16 cellular contexts compared by ENCODE assay signal in the genomic region with DNA sequence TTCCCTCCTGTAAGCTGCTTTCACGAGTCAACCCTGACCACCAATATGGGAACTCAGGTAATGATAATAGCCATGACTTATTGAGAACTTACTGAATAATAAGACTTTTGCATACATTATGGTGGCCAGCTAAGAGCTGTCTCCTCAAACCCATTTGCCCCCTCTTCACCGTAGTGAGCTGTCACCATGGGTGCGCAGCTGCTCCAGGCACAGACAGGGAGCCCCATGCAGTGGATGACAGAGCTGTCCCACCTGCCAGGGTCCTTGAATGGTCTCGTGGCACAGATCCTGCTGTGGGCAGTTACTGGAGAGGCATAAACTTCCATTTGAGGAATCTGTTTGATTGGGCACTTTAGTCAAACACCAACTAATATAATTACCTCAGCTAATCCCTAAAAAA. TPM values are rescaled to one million over a fixed set of nuclear protein-coding genes. Genes with fewer than 3 reads are reported as not detected.
DNase-seq lines count a peak whose midpoint lies in the region; ATAC-seq and TF ChIP-seq lines count a peak whose summit lies in the region.
"Had no signal": no experiment of that assay in that cellular context is flagged by ENCODE, and none has a peak within 500 bp of the region (broad histone marks: within the 10 kb centered on the region; RNA-seq: fewer than 3 reads in every experiment).

No MANE protein-coding gene starts in this region.

- no peaks in the 10 kb centered on the region for H3K9me3 ChIP-seq in DND-41 (ENCODE audit: insufficient read depth, low read length, severe bottlenecking)

- no peaks in the 10 kb centered on the region for H4K20me1 ChIP-seq in DND-41 (ENCODE audit: insufficient read depth, low read length)

- no peak for ATAC-seq in DND-41 (ENCODE audit: insufficient read depth, low read depth)
- ATAC-seq in HG03095 (IDR thresholded peaks at IDR 0.05; ENCODE audit: unreplicated experiment) = no peak
- ATAC-seq in Right ventricle myocardium inferior = no peak
- ATAC-seq in HG02973 (IDR thresholded peaks at IDR 0.05; ENCODE audit: unreplicated experiment) = no peak
- ATAC-seq: GM23338 had no signal

- H3K36me3 ChIP-seq in DND-41 (ENCODE audit: insufficient read depth, low read length) = no peaks in the 10 kb centered on the region

- no peak for TF ChIP-seq CTCF in DND-41 (IDR thresholded peaks at IDR 0.05; ENCODE audit: borderline replicate concordance, extremely low read depth, low read length, poor library complexity, severe bottlenecking)

- no peak overlapping the region for H3K4me2 ChIP-seq in DND-41 (ENCODE audit: insufficient read depth, low read length)
- H3K4me2 ChIP-seq: GM23338 had no signal

- no peak overlapping the region for H2AFZ ChIP-seq in DND-41 (ENCODE audit: low read depth, low read length)

- H3K27me3 ChIP-seq in DND-41 (ENCODE audit: insufficient read depth, low read length, poor library complexity) = no peaks in the 10 kb centered on the region

- peaks cover 5% of the 10 kb centered on the region for H3K27me3 Mint-ChIP-seq in dendritic cell treated with granulocyte-macrophage colony-stimulating factor and Interleukin-4, amounts not matched to agents 40 ng/mL and 50 ng/mL, for 4 days

- no peaks in the 10 kb centered on the region for H3K9me3 Mint-ChIP-seq in dendritic cell treated with granulocyte-macrophage colony-stimulating factor and Interleukin-4, amounts not matched to agents 40 ng/mL and 50 ng/mL, for 4 days

- no peaks in the 10 kb centered on the region for H3K36me3 Mint-ChIP-seq in dendritic cell treated with granulocyte-macrophage colony-stimulating factor and Interleukin-4, amounts not matched to agents 40 ng/mL and 50 ng/mL, for 4 days (ENCODE audit: low read depth)

- no peak overlapping the region for H3K4me3 ChIP-seq in DND-41 (ENCODE audit: low read depth in 1 of 2, low read length in 2 of 2)
- H3K4me3 ChIP-seq: GM23338 had no signal

- H3K4me3 Mint-ChIP-seq in dendritic cell treated with granulocyte-macrophage colony-stimulating factor and Interleukin-4, amounts not matched to agents 40 ng/mL and 50 ng/mL, for 4 days = no peak overlapping the region
- H3K4me3 Mint-ChIP-seq: GM23338 had no signal

- no peaks in the 10 kb centered on the region for H3K79me2 ChIP-seq in DND-41 (ENCODE audit: insufficient read depth, low read length)

- intact Hi-C loops in dendritic cell treated with granulocyte-macrophage colony-stimulating factor and Interleukin-4, amounts not matched to agents 40 ng/mL and 50 ng/mL, for 4 days (cut with micrococcal nuclease) = no loop called here
- intact Hi-C loops in Right ventricle myocardium inferior (cut with DNase I) = no loop called here

- peak overlapping the region; percentile 87 for H3K27ac ChIP-seq in DND-41 (ENCODE audit: low read length)

- no peak overlapping the region for H3K9ac ChIP-seq in DND-41 (ENCODE audit: low read depth, low read length)

- peak overlapping the region; percentile 86 for H3K27ac Mint-ChIP-seq in dendritic cell treated with granulocyte-macrophage colony-stimulating factor and Interleukin-4, amounts not matched to agents 40 ng/mL and 50 ng/mL, for 4 days
- H3K27ac Mint-ChIP-seq: GM23338, IgD-negative memory B cell had no signal

- H3K4me1 ChIP-seq in DND-41 (ENCODE audit: insufficient read depth, low read length) = peaks cover 23% of the 10 kb centered on the region

- peaks cover 19% of the 10 kb centered on the region for H3K4me1 Mint-ChIP-seq in dendritic cell treated with granulocyte-macrophage colony-stimulating factor and Interleukin-4, amounts not matched to agents 40 ng/mL and 50 ng/mL, for 4 days (ENCODE audit: low read depth)
- H3K4me1 Mint-ChIP-seq: GM23338 had no signal

- DNase-seq in NCI-H82 (lab: John Stamatoyannopoulos, UW) (peak; percentile 24), NCI-H82 treated with DMSO at 0.1 percent for 48 hours (lab: John Stamatoyannopoulos, UW; ENCODE audit: unreplicated experiment) (no peak), DND-41 (no peak), Right ventricle myocardium inferior (ENCODE audit: missing footprints) (no peak)
- DNase-seq: ACHN, Calu3, DMS 273 treated with DMSO at 0.1 percent for 48 hours, H7 had no signal

RNA-seq across cellular contexts. Expression of gene SLC22A16, which starts 1.9 kb away (rescaled TPM):
- 0.32 TPM for total RNA-seq in Right ventricle myocardium inferior
- total RNA-seq: A172, Calu3, H7, HT1080 had no signal

RNA-seq across cellular contexts. Expression of gene DDO, which starts 59.1 kb away (rescaled TPM):
- total RNA-seq in Right ventricle myocardium inferior = 29.7 TPM
- total RNA-seq: G401, H7 had no signal
